In the genomic region with DNA sequence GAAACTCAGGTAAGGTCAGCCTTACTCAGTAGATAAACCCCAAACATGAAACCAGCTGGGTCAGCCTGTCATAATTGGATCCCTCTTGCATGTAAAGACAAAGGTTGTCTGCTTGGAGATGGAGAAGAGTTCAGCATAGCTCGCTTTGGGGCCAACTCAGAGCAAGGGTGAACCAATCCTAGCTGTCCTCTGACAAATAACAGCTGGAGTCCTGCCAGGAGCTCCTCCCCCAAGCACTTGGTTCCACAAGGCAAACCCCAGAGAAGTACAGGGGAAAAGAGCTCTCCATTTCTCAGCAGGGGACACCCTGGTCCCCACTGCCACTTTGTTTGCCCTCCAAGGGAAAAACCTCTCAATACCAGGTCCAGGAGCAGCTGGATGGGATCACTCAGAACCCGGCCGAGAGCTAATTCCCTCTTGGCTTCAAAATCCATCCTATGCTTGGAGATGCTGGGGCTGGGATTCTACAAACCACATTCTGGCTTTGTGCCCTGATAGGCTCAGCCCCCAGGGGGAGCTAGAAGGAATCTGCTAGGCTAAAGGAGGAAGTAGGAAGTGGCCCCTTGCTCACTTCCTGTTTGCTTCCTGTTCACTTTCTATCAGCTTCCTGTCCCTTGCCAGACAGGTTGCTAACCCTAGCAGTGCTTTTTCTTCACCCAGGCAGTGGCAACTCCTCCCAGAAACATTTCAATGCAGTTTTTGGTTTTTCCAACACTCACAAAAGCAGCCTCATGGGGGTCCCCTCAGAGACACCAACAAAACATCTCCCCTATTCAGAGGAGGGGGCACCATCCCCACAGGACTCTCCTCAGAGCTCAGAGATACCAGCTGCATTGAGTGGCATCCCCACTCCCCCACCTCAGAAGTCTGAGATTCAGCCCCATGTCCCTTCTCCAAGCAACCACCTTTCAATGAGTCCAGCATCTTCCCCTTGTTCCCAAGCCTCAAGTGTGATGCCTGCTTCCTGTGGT, we compare ENCODE assay signal across 8 cellular contexts. TPM values are rescaled to one million over a fixed set of nuclear protein-coding genes. Genes with fewer than 3 reads are reported as not detected.
DNase-seq lines count a peak whose midpoint lies in the region; ATAC-seq, FAIRE-seq and TF ChIP-seq lines count a peak whose summit lies in the region.

No MANE protein-coding gene starts in this region.

- intact Hi-C loops in CD14-positive monocyte (cut with micrococcal nuclease): no loop called here
- intact Hi-C loops in HepG2 (cut with micrococcal nuclease; ENCODE audit: unreplicated experiment): no loop called here
- intact Hi-C loops in tibial artery (cut with DNase I; ENCODE audit: low total_unique reads): no loop called here

- H3K4me3 Mint-ChIP-seq in CD14-positive monocyte: peak overlapping the region in 1 of 2 donors; percentile 58
- no peak overlapping the region for H3K4me3 Mint-ChIP-seq in chondrocyte (ENCODE audit: unreplicated experiment)

- H3K27ac ChIP-seq in HepG2 (ENCODE audit: extremely low read length, insufficient read depth, low read length) (peak overlapping the region; percentile 31), tibial artery (no peak overlapping the region)

- H3K27me3 Mint-ChIP-seq in CD14-positive monocyte (ENCODE audit: low read depth in 3 of 3) (peaks cover 0 to 2% (median 0%) of the 10 kb centered on the region in 3 donors), chondrocyte (ENCODE audit: low read depth) (no peaks in the 10 kb centered on the region)

- H3K4me1 ChIP-seq in HepG2 (ENCODE audit: insufficient read depth, low read length) (peaks cover 56% of the 10 kb centered on the region), tibial artery (peaks cover 0 to 6% (median 0%) of the 10 kb centered on the region in 4 donors)

- no peaks in the 10 kb centered on the region for H3K9me3 ChIP-seq in HepG2 (ENCODE audit: low read length)
- H3K9me3 ChIP-seq in tibial artery: no peaks in the 10 kb centered on the region

- H3K9me3 Mint-ChIP-seq in CD14-positive monocyte (peaks cover 0 to 3% (median 0%) of the 10 kb centered on the region in 7 donors), chondrocyte (ENCODE audit: low read depth) (peaks cover 2% of the 10 kb centered on the region)

- TF ChIP-seq CTCF in CD14-positive monocyte (IDR thresholded peaks at IDR 0.05) (peak; percentile 64), chondrocyte (IDR thresholded peaks at IDR 0.05) (peak; percentile 57), HepG2 (CRISPR knock-in tag; IDR thresholded peaks at IDR 0.05) (peak; percentile 62), tibial artery (IDR thresholded peaks at IDR 0.05) (no peak)

- peak overlapping the region in 1 of 7 donors; percentile 56 for H3K27ac Mint-ChIP-seq in CD14-positive monocyte
- no peak overlapping the region for H3K27ac Mint-ChIP-seq in chondrocyte (ENCODE audit: unreplicated experiment)

- FAIRE-seq in HepG2 (lab: Jason Lieb, UNC) (peak; percentile 42), urothelium cell line (lab: Jason Lieb, UNC) (no peak)

- no peak overlapping the region for H2AFZ ChIP-seq in HepG2 (ENCODE audit: low read length)

- H3K4me1 Mint-ChIP-seq in CD14-positive monocyte (peaks cover 23% of the 10 kb centered on the region), chondrocyte (ENCODE audit: low read depth) (peaks cover 12% of the 10 kb centered on the region)

- no peaks in the 10 kb centered on the region for H3K79me2 ChIP-seq in HepG2 (ENCODE audit: insufficient read depth, low read length)

- in situ Hi-C loops in HepG2 (cut with HindIII; ENCODE audit: extremely low pct_ligation_motif_present, low pct_unique_long_range_greater_than_20kb): no loop called here

- no peak for TF ChIP-seq EP300 in HepG2 (IDR thresholded peaks at IDR 0.05; ENCODE audit: low read depth in 2 of 2, low read length in 2 of 2)
- TF ChIP-seq EP300 in HepG2 (CRISPR knock-in tag; IDR thresholded peaks at IDR 0.05; ENCODE audit: borderline replicate concordance): no peak

- BruUV-seq in HepG2 (replicated peaks; lab: Mats Ljungman, UMichigan): no TSS peak

- no peak for TF ChIP-seq RAD21 in HepG2 (CRISPR knock-in tag; IDR thresholded peaks at IDR 0.05)

- no peak overlapping the region for H3K4me3 ChIP-seq in HepG2 (replicated peaks in 1 of 3; ENCODE audit: insufficient read depth in 1 of 3, low read depth in 2 of 3, low read length in 3 of 3)
- H3K4me3 ChIP-seq in tibial artery: no peak overlapping the region

- H3K27me3 ChIP-seq in HepG2 (ENCODE audit: control insufficient read depth in 1 of 2, insufficient read depth in 2 of 2, low read length in 2 of 2): no peaks in the 10 kb centered on the region
- no peaks in the 10 kb centered on the region for H3K27me3 ChIP-seq in tibial artery

- DNase-seq in CD14-positive monocyte (ENCODE audit: low spot score) (no peak), HK-2 (ENCODE audit: unreplicated experiment) (peak; percentile 26), SHP77 treated with DMSO at 0.1 percent for 48 hours (lab: John Stamatoyannopoulos, UW) (peak; percentile 95), chondrocyte (ENCODE audit: low spot score) (no peak), HepG2 (ENCODE audit: low spot score) (peak; percentile 65), tibial artery (peak; percentile 67 to 70), urothelium cell line (ENCODE audit: low spot score) (no peak)

- 0 out of 4 replicates have a peak, but pooled peaks of 1 of the 2 experiments have one; percentile 12 for TF ChIP-seq POLR2A in HepG2 (IDR thresholded peaks at IDR 0.05; ENCODE audit: insufficient read depth in 1 of 2, low read depth in 2 of 2, low read length in 2 of 2)

- H3K36me3 ChIP-seq in HepG2 (replicated peaks in 1 of 2; ENCODE audit: control insufficient read depth in 1 of 2, insufficient read depth in 2 of 2, low read length in 2 of 2) (peaks cover 4 to 18% of the 10 kb centered on the region in 2 experiments), tibial artery (peaks cover 0 to 10% (median 6%) of the 10 kb centered on the region in 3 donors)

- 100% methylated on average over 3 of the region's 3 CpGs for WGBS in HepG2 (ENCODE audit: low lambda C conversion rate)

- CTCF ChIA-PET in HepG2 (lab: Yijun Ruan, JAX; ENCODE audit: low intra/inter-chr PET ratio, low total read pairs): no interaction called here

- ATAC-seq in HepG2 (no peak), GM19395 (IDR thresholded peaks at IDR 0.05; ENCODE audit: unreplicated experiment) (no peak)

- POLR2A ChIA-PET in HepG2 (lab: Yijun Ruan, JAX): no interaction called here

- H3K4me2 ChIP-seq in HepG2 (ENCODE audit: low read depth, low read length): no peak overlapping the region

- H3K9ac ChIP-seq in HepG2 (ENCODE audit: insufficient read depth, low read depth, low read length): no peak overlapping the region

- H3K36me3 Mint-ChIP-seq in CD14-positive monocyte (no peaks in the 10 kb centered on the region), chondrocyte (ENCODE audit: low read depth) (peaks cover 6% of the 10 kb centered on the region)

- no peaks in the 10 kb centered on the region; the same call in 1 of the 2 replicates for H4K20me1 ChIP-seq in HepG2 (ENCODE audit: insufficient read depth, low read length)

TF ChIP-seq in HepG2, 621 proteins besides CTCF, POLR2A, EP300 and RAD21 (continues in another document):
- TF ChIP-seq, protein P1, sequence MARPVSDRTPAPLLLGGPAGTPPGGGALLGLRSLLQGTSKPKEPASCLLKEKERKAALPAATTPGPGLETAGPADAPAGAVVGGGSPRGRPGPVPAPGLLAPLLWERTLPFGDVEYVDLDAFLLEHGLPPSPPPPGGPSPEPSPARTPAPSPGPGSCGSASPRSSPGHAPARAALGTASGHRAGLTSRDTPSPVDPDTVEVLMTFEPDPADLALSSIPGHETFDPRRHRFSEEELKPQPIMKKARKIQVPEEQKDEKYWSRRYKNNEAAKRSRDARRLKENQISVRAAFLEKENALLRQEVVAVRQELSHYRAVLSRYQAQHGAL (CRISPR knock-in tag; IDR thresholded peaks at IDR 0.05; ENCODE audit: not compliant biosample characterization): no peak
- no peak for TF ChIP-seq ZSCAN21 (CRISPR knock-in tag; IDR thresholded peaks at IDR 0.05; ENCODE audit: borderline replicate concordance)

RNA-seq across cellular contexts. Expression of a gene that starts 30.7 kb away (rescaled TPM):
- polyA plus RNA-seq in CD14-positive monocyte: under 1 TPM in 1 of 2 donors, not detected in 1; 0.34 TPM
- 6.2 to 9.1 TPM (median 7.1 TPM) in 3 replicates for total RNA-seq in chondrocyte
- total RNA-seq in HepG2 (2016; rRNA removed; fragmentation: Illumina TruSeq; extraction: Trizol): 1.9 and 5.8 TPM in 2 replicates
- total RNA-seq in HepG2 (2016; cell fraction: cytosol; rRNA removed; fragmentation: Illumina TruSeq; extraction: Trizol; ENCODE audit: low read depth): 2.1 and 2.8 TPM in 2 replicates
- 2.8 and 3.9 TPM in 2 replicates for total RNA-seq in HepG2 (2016; cell fraction: insoluble cytoplasmic fraction; rRNA removed; fragmentation: Illumina TruSeq; extraction: Trizol)
- total RNA-seq in HepG2 (2016; cell fraction: membrane; rRNA removed; fragmentation: Illumina TruSeq; extraction: Trizol): 0.93 and 2.2 TPM in 2 replicates
- total RNA-seq in HepG2 (2016; cell fraction: nucleus; rRNA removed; fragmentation: Illumina TruSeq; extraction: Trizol): 6.2 and 8.3 TPM in 2 replicates
- polyA plus RNA-seq in HepG2 (2011; rRNA removed): 12.1 and 12.8 TPM in 2 replicates
- 1.4 and 2.4 TPM in 2 replicates for polyA plus RNA-seq in HepG2 (2011; cell fraction: cytosol; rRNA removed)
- polyA plus RNA-seq in HepG2 (2011; cell fraction: nucleus; rRNA removed): 85.1 and 85.9 TPM in 2 replicates
- 4.8 and 8.8 TPM in 2 replicates for polyA plus RNA-seq in HepG2 (2012)
- polyA plus RNA-seq in HepG2 (2016; cell fraction: cytosol; fragmentation: Illumina TruSeq; extraction: Trizol; ENCODE audit: low read depth): 0.59 and 0.97 TPM in 2 replicates
- polyA plus RNA-seq in HepG2 (2016; cell fraction: insoluble cytoplasmic fraction; fragmentation: Illumina TruSeq; extraction: Trizol; ENCODE audit: low read depth): 1.7 and 2.7 TPM in 2 replicates
- polyA plus RNA-seq in HepG2 (2016; cell fraction: membrane; fragmentation: Illumina TruSeq; extraction: Trizol; ENCODE audit: low read depth): 2.3 and 2.4 TPM in 2 replicates
- 38.4 and 39.4 TPM in 2 replicates for polyA plus RNA-seq in HepG2 (2016; cell fraction: nucleus; fragmentation: Illumina TruSeq; extraction: Trizol; ENCODE audit: insufficient read depth, low read depth)
- 9.6 and 12.2 TPM in 2 replicates for polyA minus RNA-seq in HepG2 (2011; rRNA and poly(A)+ RNA removed; ENCODE audit: low replicate concordance)
- 0.97 TPM in 1 of 2 replicates, not detected in the other for polyA minus RNA-seq in HepG2 (2011; cell fraction: cytosol; rRNA and poly(A)+ RNA removed)
- polyA minus RNA-seq in HepG2 (2011; cell fraction: nucleus; rRNA and poly(A)+ RNA removed): 22.5 and 27.2 TPM in 2 replicates

Comparison
In these comparisons a context has a peak if more than half of its experiments do, and no peak if none do; other contexts are left out.
1. DNase-seq: peak in HK-2 (single experiment), SHP77 treated with DMSO at 0.1 percent for 48 hours (single experiment), HepG2 (single experiment) and tibial artery (2 of 2); none in CD14-positive monocyte (single experiment), chondrocyte (single experiment) and urothelium cell line (single experiment).
2. CTCF ChIP-seq: peak in CD14-positive monocyte (single experiment), chondrocyte (single experiment) and HepG2 (single experiment); none in tibial artery (0 of 2).